22 cellular contexts compared by ENCODE assay signal in the genomic region with DNA sequence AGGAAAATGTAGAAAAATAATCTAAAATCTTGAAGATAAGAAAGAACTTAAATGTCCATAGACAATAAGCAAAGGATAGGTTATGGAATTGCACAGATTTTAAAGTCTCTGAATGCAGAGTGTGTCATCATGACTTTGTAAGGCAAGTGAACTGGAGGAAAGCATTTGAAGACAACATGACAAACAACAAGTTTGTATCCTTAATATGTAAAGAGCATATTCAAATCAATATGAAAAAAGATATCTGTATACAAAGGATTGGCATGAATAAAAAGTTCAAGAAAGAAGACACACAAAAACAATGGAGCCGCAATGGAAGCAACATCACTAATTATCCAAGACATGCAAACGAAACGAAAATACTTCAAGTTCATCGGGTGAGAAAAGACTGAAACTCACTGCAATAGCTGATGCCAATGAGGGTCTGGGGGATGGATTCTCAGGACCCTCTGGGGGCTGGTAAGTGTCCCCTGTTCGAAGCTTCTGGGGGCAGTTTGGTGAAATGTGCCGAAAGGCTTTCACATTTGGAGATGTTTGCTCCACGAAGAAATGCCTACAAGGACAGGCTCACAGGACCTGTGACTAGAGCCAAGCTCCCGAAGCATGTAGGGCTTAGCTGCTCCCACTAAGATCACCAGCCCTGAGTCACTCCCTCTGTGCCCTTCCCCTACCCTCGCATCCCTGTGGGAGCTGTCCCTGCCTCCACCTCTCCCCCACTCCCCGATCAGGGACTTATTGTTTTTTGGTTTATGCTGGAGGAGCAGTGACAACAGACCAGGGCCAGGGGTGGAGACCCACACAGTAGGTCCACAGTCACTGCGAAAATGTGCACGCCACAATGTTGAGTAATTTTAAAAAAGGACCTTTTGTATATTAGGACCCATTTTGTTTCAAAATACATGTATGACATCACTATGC.
DNase-seq lines count a peak whose midpoint lies in the region; ATAC-seq, FAIRE-seq and TF ChIP-seq lines count a peak whose summit lies in the region.
"Had no signal": no experiment of that assay in that cellular context is flagged by ENCODE, and none has a peak within 500 bp of the region (broad histone marks: within the 10 kb centered on the region; RNA-seq: fewer than 3 reads in every experiment).

No MANE protein-coding gene starts in this region.

- no peak overlapping the region for H3K18ac ChIP-seq in H1 (ENCODE audit: extremely low read depth, low read length)

- H3K27me3 ChIP-seq in BLaER1 treated with 17β-estradiol and CSF1 and Interleukin-3, amounts not matched to agents 10 nM and 100 nM, result no peaks in the 10 kb centered on the region
- no peaks in the 10 kb centered on the region; a peak in 1 of 7 replicates for H3K27me3 ChIP-seq in H1 (replicated peaks in 1 of 4; ENCODE audit: control insufficient read depth in 3 of 4, extremely low read depth in 1 of 4, insufficient read depth in 3 of 4, low read length in 3 of 4)
- no peaks in the 10 kb centered on the region for H3K27me3 ChIP-seq in osteoblast (ENCODE audit: insufficient read depth, low read length)
- H3K27me3 ChIP-seq in tibial nerve, result peaks cover 0 to 3% of the 10 kb centered on the region in 2 donors
- H3K27me3 ChIP-seq: SJCRH30 had no signal

- H2AFZ ChIP-seq in H1 (ENCODE audit: low read length) (no peak overlapping the region), osteoblast (ENCODE audit: low read length) (no peak overlapping the region)
- H2AFZ ChIP-seq: PC-9 had no signal

- POLR2A ChIA-PET in H1 (lab: Charles Lee; ENCODE audit: partially characterized antibody), result interaction anchor here (0.9 kb wide), 1 partner anchor 53 kb away, joined by 3 read pairs; no protein-coding TSS in a partner anchor

- no peak for DNase-seq in H1 (ENCODE audit: low read depth in 1 of 2, low spot score in 2 of 2)
- peak; percentile 74 for DNase-seq in osteoblast (ENCODE audit: insufficient read length, low spot score, missing footprints)
- DNase-seq in tibial nerve (ENCODE audit: low spot score in 2 of 2), result no peak
- DNase-seq in stimulated activated naive CD8-positive, alpha-beta T cell treated with anti-CD3 and anti-CD28 coated beads, Interleukin-15, Interleukin-2, amounts not matched to agents 100 U/mL and 50 U/mL, for 24 hours, result no peak
- DNase-seq: Calu3, DMS79 treated with DMSO at 0.1 percent for 48 hours, GF-D8, NCI-H1048, NCI-H1417, NCI-H1694, NCI-H2029 treated with DMSO at 0.1 percent for 48 hours, NCI-H2227 treated with DMSO at 0.1 percent for 48 hours, NCI-H526 treated with DMSO at 0.1 percent for 48 hours, PC-9, SJCRH30 had no signal

- H3K14ac ChIP-seq in H1 (ENCODE audit: insufficient read length), result no peak overlapping the region

- WGBS in H1 (ENCODE audit: extremely low coverage in 1 of 2, insufficient coverage in 1 of 2, insufficient read length in 1 of 2, insufficient replicate concordance in 2 of 2, low coverage in 1 of 2, low lambda C conversion rate in 2 of 2, missing lambda C conversion rate in 1 of 2), 2 experiments, result 87% methylated on average over 12 of the region's 12 CpGs; no CpG with 5 or more reads in 1 of the 2 experiments
- 55 to 66% methylated on average over 12 of the region's 12 CpGs for WGBS in tibial nerve, 2 donors

- H2BK15ac ChIP-seq in H1 (ENCODE audit: low read length), result no peak overlapping the region

- H3K56ac ChIP-seq in H1 (replicated peaks; ENCODE audit: insufficient read length, low read depth, low read length), result no peak overlapping the region

- no peak overlapping the region for H2BK12ac ChIP-seq in H1 (ENCODE audit: low read depth, low read length)

- CTCF ChIA-PET in H1 (lab: Charles Lee; ENCODE audit: partially characterized antibody), result interaction anchor here (0.6 to 1.6 kb wide), 5 partner anchors 10 to 330 kb away, joined by 3 to 7 read pairs (median 3); no protein-coding TSS in a partner anchor

- 0 out of 22 replicates have a peak, but pooled peaks cover 0 to under 1% (median 0%) of the 10 kb centered on the region in 11 experiments for H3K9me3 ChIP-seq in BLaER1 treated with 17β-estradiol and CSF1 and Interleukin-3, amounts not matched to agents 10 nM and 100 nM (replicated peaks in 1 of 11)
- H3K9me3 ChIP-seq in H1 (ENCODE audit: insufficient read depth in 2 of 2, low read depth in 1 of 2, low read length in 1 of 2) (peaks cover 0 to 3% of the 10 kb centered on the region in 2 experiments; a peak in 1 of 4 replicates), osteoblast (ENCODE audit: low read depth, low read length) (no peaks in the 10 kb centered on the region), tibial nerve (no peaks in the 10 kb centered on the region)
- H3K9me3 ChIP-seq: SJCRH30 had no signal

- no peak overlapping the region for H4K5ac ChIP-seq in H1 (ENCODE audit: insufficient read length, low read depth, low read length)

- TF ChIP-seq EP300 in H1 (IDR thresholded peaks at IDR 0.05; ENCODE audit: borderline replicate concordance in 1 of 2, low read depth in 2 of 2, low read length in 2 of 2), result no peak
- peak in 1 of 2 donors; percentile 82 for TF ChIP-seq EP300 in tibial nerve (IDR thresholded peaks at IDR 0.05)

- no peak for TF ChIP-seq CTCF in H1 (IDR thresholded peaks at IDR 0.05; ENCODE audit: control extremely low read depth in 1 of 3, insufficient read depth in 1 of 3, low read depth in 1 of 3, low read length in 3 of 3)
- TF ChIP-seq CTCF in osteoblast (IDR thresholded peaks at IDR 0.05; ENCODE audit: extremely low read depth, low read depth, low read length), result no peak
- no peak for TF ChIP-seq CTCF in tibial nerve (IDR thresholded peaks at IDR 0.05)

- H3K23me2 ChIP-seq in H1 (ENCODE audit: low read depth, low read length), result no peaks in the 10 kb centered on the region

- H3K36me3 ChIP-seq in BLaER1 treated with 17β-estradiol and CSF1 and Interleukin-3, amounts not matched to agents 10 nM and 100 nM, result no peaks in the 10 kb centered on the region
- no peaks in the 10 kb centered on the region for H3K36me3 ChIP-seq in H1 (ENCODE audit: control insufficient read depth in 2 of 4, insufficient read depth in 4 of 4, low read length in 3 of 4)
- H3K36me3 ChIP-seq in osteoblast (ENCODE audit: insufficient read depth, low read length), result no peaks in the 10 kb centered on the region
- no peaks in the 10 kb centered on the region for H3K36me3 ChIP-seq in tibial nerve
- H3K36me3 ChIP-seq: SJCRH30 had no signal

- no peak overlapping the region for H2BK120ac ChIP-seq in H1 (replicated peaks; ENCODE audit: low read depth, low read length)

- H3K4me3 ChIP-seq in BLaER1 treated with 17β-estradiol and CSF1 and Interleukin-3, amounts not matched to agents 10 nM and 100 nM, result no peak overlapping the region
- H3K4me3 ChIP-seq in H1 (ENCODE audit: extremely low read depth in 1 of 4, insufficient read depth in 2 of 4, low read depth in 3 of 4, low read length in 4 of 4) (no peak overlapping the region), osteoblast (ENCODE audit: insufficient read depth, low read length) (no peak overlapping the region), tibial nerve (no peak overlapping the region)
- H3K4me3 ChIP-seq: PC-9, SJCRH30 had no signal

- no peak overlapping the region for H2BK20ac ChIP-seq in H1 (ENCODE audit: low read length)

- H3K4me1 ChIP-seq in BLaER1 treated with 17β-estradiol and CSF1 and Interleukin-3, amounts not matched to agents 10 nM and 100 nM, result peaks cover 10 to 28% (median 16%) of the 10 kb centered on the region in 10 experiments; a peak in 19 of 20 replicates
- H3K4me1 ChIP-seq in H1 (replicated peaks in 1 of 4; ENCODE audit: control insufficient read depth in 3 of 4, insufficient read depth in 4 of 4, low read length in 3 of 4), result peaks cover 0 to 7% (median 0%) of the 10 kb centered on the region in 4 experiments; a peak in 5 of 7 replicates
- H3K4me1 ChIP-seq in osteoblast (ENCODE audit: insufficient read depth, low read length), result no peaks in the 10 kb centered on the region
- peaks cover 0 to 13% (median 0%) of the 10 kb centered on the region in 4 donors for H3K4me1 ChIP-seq in tibial nerve
- H3K4me1 ChIP-seq: SJCRH30 had no signal

- no peak for ATAC-seq in stimulated activated naive CD8-positive, alpha-beta T cell treated with anti-CD3 and anti-CD28 coated beads, Interleukin-15, Interleukin-2, amounts not matched to agents 100 U/mL and 50 U/mL, for 24 hours
- ATAC-seq in GM21423 (IDR thresholded peaks at IDR 0.05; ENCODE audit: unreplicated experiment), result no peak
- no peak for ATAC-seq in HG03342 (IDR thresholded peaks at IDR 0.05; ENCODE audit: unreplicated experiment)
- ATAC-seq: Right ventricle myocardium inferior, SK-N-SH treated with all-trans-retinoic acid at 6 μM for 48 hours had no signal

- H3K27ac ChIP-seq in BLaER1 treated with 17β-estradiol and CSF1 and Interleukin-3, amounts not matched to agents 10 nM and 100 nM, result no peak overlapping the region
- no peak overlapping the region for H3K27ac ChIP-seq in H1 (ENCODE audit: low read depth, low read length)
- no peak overlapping the region for H3K27ac ChIP-seq in osteoblast (ENCODE audit: low read depth, low read length)
- H3K27ac ChIP-seq in tibial nerve, result peak overlapping the region in 3 of 4 donors; percentile 76 to 88 (median 83)
- H3K27ac ChIP-seq: KMS-11, PC-9, SJCRH30 had no signal

- H4K20me1 ChIP-seq in BLaER1 treated with 17β-estradiol and CSF1 and Interleukin-3, amounts not matched to agents 10 nM and 100 nM, result no peaks in the 10 kb centered on the region
- no peaks in the 10 kb centered on the region for H4K20me1 ChIP-seq in H1 (replicated peaks in 1 of 2; ENCODE audit: control insufficient read depth in 1 of 2, insufficient read depth in 2 of 2, low read length in 2 of 2)
- H4K20me1 ChIP-seq in osteoblast (ENCODE audit: insufficient read depth, low read length), result no peaks in the 10 kb centered on the region

- H2AK5ac ChIP-seq in H1 (ENCODE audit: low read depth, low read length), result no peak overlapping the region; the same call in 1 of the 2 replicates

- peak overlapping the region in 7 of 11 experiments; percentile 44 to 84 (median 70); a peak in 12 of 22 replicates for H3K4me2 ChIP-seq in BLaER1 treated with 17β-estradiol and CSF1 and Interleukin-3, amounts not matched to agents 10 nM and 100 nM
- H3K4me2 ChIP-seq in H1 (ENCODE audit: insufficient read depth in 1 of 2, low read depth in 2 of 2, low read length in 2 of 2), result no peak overlapping the region
- H3K4me2 ChIP-seq in osteoblast (ENCODE audit: insufficient read depth, low read length), result no peak overlapping the region
- H3K4me2 ChIP-seq: KMS-11, PC-9 had no signal

- TF ChIP-seq POLR2A in H1 (IDR thresholded peaks at IDR 0.05; ENCODE audit: control extremely low read depth in 1 of 2, low read depth in 2 of 2, low read length in 2 of 2) (no peak), tibial nerve (IDR thresholded peaks at IDR 0.05) (no peak)

- no peak overlapping the region for H3K4ac ChIP-seq in H1 (replicated peaks; ENCODE audit: insufficient read length, low read depth, low read length)

- no peak for TF ChIP-seq RAD21 in H1 (IDR thresholded peaks at IDR 0.05 in 1 of 2, conservative IDR thresholded peaks at IDR 0.05 in 1 of 2; ENCODE audit: low read depth in 2 of 2, low read length in 2 of 2)

- no peak overlapping the region for H4K91ac ChIP-seq in H1 (replicated peaks; ENCODE audit: insufficient read length, low read length)

- H3K23ac ChIP-seq in H1 (ENCODE audit: insufficient read length), result no peak overlapping the region

- H3K9ac ChIP-seq in BLaER1 treated with 17β-estradiol and CSF1 and Interleukin-3, amounts not matched to agents 10 nM and 100 nM, result no peak overlapping the region
- H3K9ac ChIP-seq in H1 (replicated peaks in 1 of 4; ENCODE audit: extremely low read depth in 1 of 4, low read depth in 3 of 4, low read length in 3 of 4), result no peak overlapping the region
- H3K9ac ChIP-seq: KMS-11 had no signal

- H2BK5ac ChIP-seq in H1 (ENCODE audit: low read depth, low read length), result no peak overlapping the region

- H3K79me1 ChIP-seq in H1 (ENCODE audit: low read depth, low read length), result no peaks in the 10 kb centered on the region

- H3K79me2 ChIP-seq in H1 (ENCODE audit: control insufficient read depth in 1 of 2, insufficient read depth in 2 of 2, low read length in 2 of 2) (no peaks in the 10 kb centered on the region), osteoblast (ENCODE audit: insufficient read depth, low read length) (no peaks in the 10 kb centered on the region)

- no peak for FAIRE-seq in H1 (lab: Jason Lieb, UNC)
- FAIRE-seq: GM12891 had no signal

- no peak overlapping the region for H4K8ac ChIP-seq in H1 (ENCODE audit: extremely low read depth, insufficient read depth, low read length)

Comparison
In these comparisons a context has a peak if more than half of its experiments do, and no peak if none do; other contexts are left out.
1. H3K27ac ChIP-seq: peak in tibial nerve (3 of 4); none in BLaER1 treated with 17β-estradiol and CSF1 and Interleukin-3, amounts not matched to agents 10 nM and 100 nM (0 of 11), H1 (single experiment) and osteoblast (single experiment).
2. H3K4me2 ChIP-seq: peak in BLaER1 treated with 17β-estradiol and CSF1 and Interleukin-3, amounts not matched to agents 10 nM and 100 nM (7 of 11); none in H1 (0 of 2) and osteoblast (single experiment).